In the genomic region with DNA sequence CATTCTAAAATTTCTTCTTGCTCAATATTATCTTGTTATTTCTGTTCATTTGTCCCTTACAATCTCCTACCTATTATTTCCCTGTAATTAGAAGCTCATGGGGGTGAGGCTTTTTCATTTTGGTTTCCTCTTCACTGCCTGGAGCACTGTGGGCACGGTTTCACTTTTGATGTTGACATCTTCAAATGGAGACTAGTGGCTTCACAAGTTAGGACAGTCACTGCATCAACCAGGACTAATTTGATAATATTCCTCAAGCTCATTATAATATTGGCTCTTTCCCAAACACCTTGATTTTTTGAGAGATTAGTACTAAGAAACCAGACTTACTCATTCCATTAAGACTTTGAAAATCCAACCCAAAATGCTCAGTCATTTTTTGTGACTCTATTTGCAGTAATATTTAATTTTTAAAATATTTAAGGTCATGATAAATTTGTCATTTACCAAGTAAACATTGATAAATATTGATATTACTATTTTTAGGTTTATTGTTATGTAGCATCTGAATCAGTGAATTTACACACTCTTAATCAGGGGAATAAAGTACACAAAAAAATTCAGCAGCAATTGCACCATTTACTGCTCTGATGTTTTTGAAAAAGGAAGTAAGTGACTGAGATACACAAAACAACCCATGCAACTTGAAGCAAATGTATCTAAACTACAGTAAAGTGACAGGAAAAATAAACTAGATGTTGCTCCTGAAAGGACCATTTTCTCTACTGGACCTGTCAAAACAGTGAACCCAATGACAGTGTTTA, we compare ENCODE assay signal across 11 cellular contexts. TPM values are rescaled to one million over a fixed set of nuclear protein-coding genes. Genes with fewer than 3 reads are reported as not detected.
DNase-seq lines count a peak whose midpoint lies in the region; ATAC-seq and TF ChIP-seq lines count a peak whose summit lies in the region.
"Had no signal": no experiment of that assay in that cellular context is flagged by ENCODE, and none has a peak within 500 bp of the region (broad histone marks: within the 10 kb centered on the region; RNA-seq: fewer than 3 reads in every experiment).

No MANE protein-coding gene starts in this region.

- peaks cover 52% of the 10 kb centered on the region for H3K4me1 Mint-ChIP-seq in activated naive CD8-positive, alpha-beta T cell treated with anti-CD3 and anti-CD28 coated beads, Interleukin-2, amount 10 ng/mL, durations not matched to agents 7 days and 5 days
- peaks cover 12% of the 10 kb centered on the region for H3K4me1 Mint-ChIP-seq in MCF 10A (ENCODE audit: insufficient read depth, unreplicated experiment)

- peaks cover 37% of the 10 kb centered on the region for H3K36me3 Mint-ChIP-seq in activated naive CD8-positive, alpha-beta T cell treated with anti-CD3 and anti-CD28 coated beads, Interleukin-2, amount 10 ng/mL, durations not matched to agents 7 days and 5 days
- no peaks in the 10 kb centered on the region for H3K36me3 Mint-ChIP-seq in MCF 10A (ENCODE audit: insufficient read depth, unreplicated experiment)

- peaks cover 40% of the 10 kb centered on the region for H3K27me3 Mint-ChIP-seq in activated naive CD8-positive, alpha-beta T cell treated with anti-CD3 and anti-CD28 coated beads, Interleukin-2, amount 10 ng/mL, durations not matched to agents 7 days and 5 days
- no peaks in the 10 kb centered on the region for H3K27me3 Mint-ChIP-seq in MCF 10A (ENCODE audit: insufficient read depth, unreplicated experiment)

- no peak for TF ChIP-seq CTCF in MCF 10A (IDR thresholded peaks at IDR 0.05; ENCODE audit: unreplicated experiment)

- peak; percentile 60 for DNase-seq in CD1c-positive myeloid dendritic cell (ENCODE audit: extremely low spot score)
- DNase-seq in Jurkat, Clone E6-1 (ENCODE audit: low read depth, low spot score), result peak; percentile 63
- DNase-seq in activated naive CD8-positive, alpha-beta T cell treated with anti-CD3 and anti-CD28 coated beads, Interleukin-2, amount 10 ng/mL, durations not matched to agents 7 days and 5 days, result no peak
- DNase-seq in NCI-H1092 (lab: John Stamatoyannopoulos, UW), result no peak
- no peak for DNase-seq in MCF 10A (ENCODE audit: unreplicated experiment)
- DNase-seq: NCI-H1417 treated with DMSO at 0.1 percent for 48 hours, Right ventricle myocardium superior had no signal

- intact Hi-C loops in MCF 10A (cut with micrococcal nuclease), result no loop called here

- H3K27ac Mint-ChIP-seq in activated naive CD8-positive, alpha-beta T cell treated with anti-CD3 and anti-CD28 coated beads, Interleukin-2, amount 10 ng/mL, durations not matched to agents 7 days and 5 days, result peak overlapping the region; percentile 75
- no peak overlapping the region for H3K27ac Mint-ChIP-seq in MCF 10A (ENCODE audit: low read depth, unreplicated experiment)

- ATAC-seq in GM19324 (IDR thresholded peaks at IDR 0.05; ENCODE audit: low FRiP score, unreplicated experiment) (peak; percentile 28), HG02588 (IDR thresholded peaks at IDR 0.05; ENCODE audit: unreplicated experiment) (no peak), HG02571 (IDR thresholded peaks at IDR 0.05; ENCODE audit: unreplicated experiment) (no peak)
- ATAC-seq in activated naive CD8-positive, alpha-beta T cell treated with anti-CD3 and anti-CD28 coated beads, Interleukin-2, amount 10 ng/mL, durations not matched to agents 7 days and 5 days (ENCODE audit: low read depth), result peak; percentile 53
- ATAC-seq: gastroesophageal sphincter had no signal

- no TSS peak for BruUV-seq in MCF 10A (replicated peaks; lab: Mats Ljungman, UMichigan)

- POLR2A ChIA-PET in activated naive CD8-positive, alpha-beta T cell treated with anti-CD3 and anti-CD28 coated beads, Interleukin-2, amount 10 ng/mL, durations not matched to agents 7 days and 5 days (lab: Charles Lee), result interaction anchor here (0.6 to 4.8 kb wide), 14 partner anchors 9 to 467 kb away, joined by 3 to 40 read pairs (median 5); a partner anchor contains a TSS
- POLR2A ChIA-PET in MCF 10A (lab: Yijun Ruan, JAX), result interaction anchor here (0.6 to 1.4 kb wide), 3 partner anchors 29 to 164 kb away, joined by 3 read pairs; no protein-coding TSS in a partner anchor

- peaks cover 18% of the 10 kb centered on the region for H3K9me3 Mint-ChIP-seq in activated naive CD8-positive, alpha-beta T cell treated with anti-CD3 and anti-CD28 coated beads, Interleukin-2, amount 10 ng/mL, durations not matched to agents 7 days and 5 days
- no peaks in the 10 kb centered on the region for H3K9me3 Mint-ChIP-seq in MCF 10A (ENCODE audit: unreplicated experiment)

- H3K4me3 Mint-ChIP-seq in activated naive CD8-positive, alpha-beta T cell treated with anti-CD3 and anti-CD28 coated beads, Interleukin-2, amount 10 ng/mL, durations not matched to agents 7 days and 5 days, result peak overlapping the region; percentile 79
- H3K4me3 Mint-ChIP-seq in MCF 10A (ENCODE audit: unreplicated experiment), result no peak overlapping the region

- peak overlapping the region; percentile 20; the same call in 1 of the 2 replicates for H3K4me3 ChIP-seq in Jurkat, Clone E6-1 (ENCODE audit: low read length)
- H3K4me3 ChIP-seq: gastroesophageal sphincter had no signal

- CTCF ChIA-PET in MCF 10A (lab: Yijun Ruan, JAX), result interaction anchor here (0.6 to 1.9 kb wide), 3 partner anchors 9 to 211 kb away, joined by 3 to 6 read pairs (median 3); no protein-coding TSS in a partner anchor

RNA-seq across cellular contexts. Expression of a gene that starts 28.8 kb away (rescaled TPM):
- 170 TPM for polyA plus RNA-seq in Jurkat, Clone E6-1 (2012; ENCODE audit: insufficient read depth, insufficient read length)
- 10 to 100 TPM; 18.3 to 21.5 TPM for total RNA-seq in activated naive CD8-positive, alpha-beta T cell treated with anti-CD3 and anti-CD28 coated beads, Interleukin-2, amount 10 ng/mL, durations not matched to agents 7 days and 5 days
- 2.4 TPM in 2 replicates for total RNA-seq in MCF 10A (2022)

Comparison
In these comparisons a context has a peak if more than half of its experiments do, and no peak if none do; other contexts are left out.
1. DNase-seq: peak in CD1c-positive myeloid dendritic cell (single experiment) and Jurkat, Clone E6-1 (single experiment); none in activated naive CD8-positive, alpha-beta T cell treated with anti-CD3 and anti-CD28 coated beads, Interleukin-2, amount 10 ng/mL, durations not matched to agents 7 days and 5 days (single experiment), NCI-H1092 (single experiment) and MCF 10A (single experiment).
2. ATAC-seq: peak in GM19324 (single experiment) and activated naive CD8-positive, alpha-beta T cell treated with anti-CD3 and anti-CD28 coated beads, Interleukin-2, amount 10 ng/mL, durations not matched to agents 7 days and 5 days (single experiment); none in HG02588 (single experiment) and HG02571 (single experiment).